Comparison of ENCODE assay signal across 14 cellular contexts in the genomic region with DNA sequence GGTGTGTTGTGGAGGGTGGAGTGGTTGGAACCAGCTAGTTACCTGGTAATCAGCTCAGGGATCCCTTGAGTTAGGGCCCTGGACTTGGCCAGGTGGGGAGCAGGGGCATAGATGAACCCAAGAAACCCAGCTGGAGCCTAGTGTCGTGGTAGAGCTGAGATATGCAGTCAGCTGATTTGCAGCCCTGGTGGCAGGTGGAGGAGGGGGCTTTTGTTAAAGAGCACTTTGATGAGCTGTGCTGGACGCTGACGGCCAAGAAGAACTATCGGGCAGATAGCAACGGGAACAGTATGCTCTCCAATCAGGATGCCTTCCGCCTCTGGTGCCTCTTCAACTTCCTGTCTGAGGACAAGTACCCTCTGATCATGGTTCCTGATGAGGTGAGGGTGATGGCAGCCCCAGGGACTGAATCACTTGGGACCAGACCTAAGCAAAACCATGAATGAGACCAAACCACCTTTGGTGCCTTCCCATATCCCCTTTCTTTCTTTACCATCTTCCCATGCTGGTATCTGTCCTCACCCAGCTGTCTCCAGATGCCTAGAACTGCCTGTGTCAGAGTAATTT. TPM values are rescaled to one million over a fixed set of nuclear protein-coding genes. Genes with fewer than 3 reads are reported as not detected.
DNase-seq lines count a peak whose midpoint lies in the region; ATAC-seq and TF ChIP-seq lines count a peak whose summit lies in the region.
"Had no signal": no experiment of that assay in that cellular context is flagged by ENCODE, and none has a peak within 500 bp of the region (broad histone marks: within the 10 kb centered on the region; RNA-seq: fewer than 3 reads in every experiment).

No MANE protein-coding gene starts in this region.

- CTCF ChIA-PET in activated naive CD4-positive, alpha-beta T cell treated with anti-CD3 and anti-CD28 coated beads for 36 hours (lab: Charles Lee), result interaction anchor here (0.7 to 3.6 kb wide), 6 partner anchors 11 to 138 kb away, joined by 4 to 19 read pairs (median 6); partner anchors contain the start of gene DEF6

- H3K9me3 ChIP-seq in testis, result no peaks in the 10 kb centered on the region
- H3K9me3 ChIP-seq: adrenal gland had no signal

- TF ChIP-seq POLR2A in testis (IDR thresholded peaks at IDR 0.05), result no peak

- in situ Hi-C loops in ACHN (cut with HindIII; ENCODE audit: low pct_ligation_motif_present, low pct_unique_long_range_greater_than_20kb, low sequenced_read_pairs), result no loop called here

- no peak for TF ChIP-seq CTCF in testis (IDR thresholded peaks at IDR 0.05)

- no peak overlapping the region for H3K27ac ChIP-seq in testis
- H3K27ac ChIP-seq: adrenal gland, dorsolateral prefrontal cortex, WERI-Rb-1 had no signal

- ATAC-seq in stimulated activated memory B cell treated with anti-CD40 and anti-IgM and Interleukin-4, amounts not matched to agents 10 μg/mL and 1 μg/mL and 100 μg/mL, for 72 hours, result peak; percentile 40

- H3K27me3 Mint-ChIP-seq in activated naive CD4-positive, alpha-beta T cell treated with anti-CD3 and anti-CD28 coated beads for 36 hours (ENCODE audit: low read depth), result no peaks in the 10 kb centered on the region
- no peaks in the 10 kb centered on the region for H3K27me3 Mint-ChIP-seq in T-helper 1 cell treated with Interleukin-12 subunit alpha and Interleukin-12 subunit beta and Interleukin-4 antibody, amounts not matched to agents 30 μg/mL and 1 μg/mL, for 36 hours (ENCODE audit: low read depth)
- H3K27me3 Mint-ChIP-seq in dendritic cell treated with granulocyte-macrophage colony-stimulating factor and Interleukin-4, amounts not matched to agents 40 ng/mL and 50 ng/mL, for 4 days, result no peaks in the 10 kb centered on the region
- H3K27me3 Mint-ChIP-seq in stimulated activated memory B cell treated with anti-CD40 and anti-IgM and Interleukin-4, amounts not matched to agents 10 μg/mL and 1 μg/mL and 100 μg/mL, for 72 hours, result no peaks in the 10 kb centered on the region

- WGBS in testis, 2 donors, result 63 to 85% methylated on average over 6 of the region's 6 CpGs

- H3K36me3 Mint-ChIP-seq in activated naive CD4-positive, alpha-beta T cell treated with anti-CD3 and anti-CD28 coated beads for 36 hours (ENCODE audit: low read depth), result peaks cover 49% of the 10 kb centered on the region
- H3K36me3 Mint-ChIP-seq in T-helper 1 cell treated with Interleukin-12 subunit alpha and Interleukin-12 subunit beta and Interleukin-4 antibody, amounts not matched to agents 30 μg/mL and 1 μg/mL, for 36 hours (ENCODE audit: low read depth), result peaks cover 69% of the 10 kb centered on the region
- H3K36me3 Mint-ChIP-seq in dendritic cell treated with granulocyte-macrophage colony-stimulating factor and Interleukin-4, amounts not matched to agents 40 ng/mL and 50 ng/mL, for 4 days (ENCODE audit: low read depth), result peaks cover 92% of the 10 kb centered on the region
- H3K36me3 Mint-ChIP-seq in stimulated activated memory B cell treated with anti-CD40 and anti-IgM and Interleukin-4, amounts not matched to agents 10 μg/mL and 1 μg/mL and 100 μg/mL, for 72 hours, result peaks cover 57% of the 10 kb centered on the region

- peak overlapping the region; percentile 95 for H3K27ac Mint-ChIP-seq in activated naive CD4-positive, alpha-beta T cell treated with anti-CD3 and anti-CD28 coated beads for 36 hours
- H3K27ac Mint-ChIP-seq in T-helper 1 cell treated with Interleukin-12 subunit alpha and Interleukin-12 subunit beta and Interleukin-4 antibody, amounts not matched to agents 30 μg/mL and 1 μg/mL, for 36 hours, result peak overlapping the region; percentile 96
- H3K27ac Mint-ChIP-seq in dendritic cell treated with granulocyte-macrophage colony-stimulating factor and Interleukin-4, amounts not matched to agents 40 ng/mL and 50 ng/mL, for 4 days, result peak overlapping the region; percentile 90
- peak overlapping the region; percentile 92 for H3K27ac Mint-ChIP-seq in stimulated activated memory B cell treated with anti-CD40 and anti-IgM and Interleukin-4, amounts not matched to agents 10 μg/mL and 1 μg/mL and 100 μg/mL, for 72 hours

- no peaks in the 10 kb centered on the region for H3K9me3 Mint-ChIP-seq in activated naive CD4-positive, alpha-beta T cell treated with anti-CD3 and anti-CD28 coated beads for 36 hours
- H3K9me3 Mint-ChIP-seq in T-helper 1 cell treated with Interleukin-12 subunit alpha and Interleukin-12 subunit beta and Interleukin-4 antibody, amounts not matched to agents 30 μg/mL and 1 μg/mL, for 36 hours, result no peaks in the 10 kb centered on the region
- no peaks in the 10 kb centered on the region for H3K9me3 Mint-ChIP-seq in dendritic cell treated with granulocyte-macrophage colony-stimulating factor and Interleukin-4, amounts not matched to agents 40 ng/mL and 50 ng/mL, for 4 days
- no peaks in the 10 kb centered on the region for H3K9me3 Mint-ChIP-seq in stimulated activated memory B cell treated with anti-CD40 and anti-IgM and Interleukin-4, amounts not matched to agents 10 μg/mL and 1 μg/mL and 100 μg/mL, for 72 hours

- H3K4me3 Mint-ChIP-seq in activated naive CD4-positive, alpha-beta T cell treated with anti-CD3 and anti-CD28 coated beads for 36 hours, result peak overlapping the region; percentile 56
- peak overlapping the region; percentile 60 for H3K4me3 Mint-ChIP-seq in T-helper 1 cell treated with Interleukin-12 subunit alpha and Interleukin-12 subunit beta and Interleukin-4 antibody, amounts not matched to agents 30 μg/mL and 1 μg/mL, for 36 hours
- H3K4me3 Mint-ChIP-seq in dendritic cell treated with granulocyte-macrophage colony-stimulating factor and Interleukin-4, amounts not matched to agents 40 ng/mL and 50 ng/mL, for 4 days, result no peak overlapping the region
- no peak overlapping the region for H3K4me3 Mint-ChIP-seq in stimulated activated memory B cell treated with anti-CD40 and anti-IgM and Interleukin-4, amounts not matched to agents 10 μg/mL and 1 μg/mL and 100 μg/mL, for 72 hours

- peaks cover 81% of the 10 kb centered on the region for H3K4me1 Mint-ChIP-seq in activated naive CD4-positive, alpha-beta T cell treated with anti-CD3 and anti-CD28 coated beads for 36 hours (ENCODE audit: low read depth)
- H3K4me1 Mint-ChIP-seq in T-helper 1 cell treated with Interleukin-12 subunit alpha and Interleukin-12 subunit beta and Interleukin-4 antibody, amounts not matched to agents 30 μg/mL and 1 μg/mL, for 36 hours (ENCODE audit: low read depth), result peaks cover 69% of the 10 kb centered on the region
- H3K4me1 Mint-ChIP-seq in dendritic cell treated with granulocyte-macrophage colony-stimulating factor and Interleukin-4, amounts not matched to agents 40 ng/mL and 50 ng/mL, for 4 days (ENCODE audit: low read depth), result peaks cover 76% of the 10 kb centered on the region
- peaks cover 77% of the 10 kb centered on the region for H3K4me1 Mint-ChIP-seq in stimulated activated memory B cell treated with anti-CD40 and anti-IgM and Interleukin-4, amounts not matched to agents 10 μg/mL and 1 μg/mL and 100 μg/mL, for 72 hours

- H3K36me3 ChIP-seq in testis (ENCODE audit: low read depth, missing control alignments), result no peaks in the 10 kb centered on the region
- H3K36me3 ChIP-seq: adrenal gland, WERI-Rb-1 had no signal

- no peaks in the 10 kb centered on the region for H3K27me3 ChIP-seq in testis
- H3K27me3 ChIP-seq: adrenal gland, dorsolateral prefrontal cortex had no signal

- DNase-seq in activated naive CD4-positive, alpha-beta T cell treated with anti-CD3 and anti-CD28 coated beads for 36 hours, result peak; percentile 63
- no peak for DNase-seq in activated naive CD4-positive, alpha-beta T cell treated with Interleukin-2 at 50 U/mL for 16 hours
- no peak for DNase-seq in activated effector memory CD4-positive, alpha-beta T cell treated with anti-CD3 and anti-CD28 coated beads, Interleukin-2, amount 50 U/mL, for 16 hours
- no peak for DNase-seq in testis
- no peak for DNase-seq in ACHN
- DNase-seq: dorsolateral prefrontal cortex, foreskin fibroblast, kidney, NCI-H1417 treated with DMSO at 0.1 percent for 48 hours, WERI-Rb-1 had no signal

- intact Hi-C loops in activated naive CD4-positive, alpha-beta T cell treated with anti-CD3 and anti-CD28 coated beads for 36 hours (cut with micrococcal nuclease), result loop anchor here (1.0 to 2.0 kb wide), 2 partner anchors 12 to 16 kb away; no protein-coding TSS in a partner anchor
- intact Hi-C loops in dendritic cell treated with granulocyte-macrophage colony-stimulating factor and Interleukin-4, amounts not matched to agents 40 ng/mL and 50 ng/mL, for 4 days (cut with micrococcal nuclease), result no loop called here
- intact Hi-C loops in testis (cut with DNase I; ENCODE audit: low total_unique reads), result no loop called here

- H3K4me1 ChIP-seq in testis, result no peaks in the 10 kb centered on the region

- no peak overlapping the region for H3K4me3 ChIP-seq in testis
- H3K4me3 ChIP-seq: adrenal gland, dorsolateral prefrontal cortex had no signal

RNA-seq across cellular contexts. Expression of gene DEF6, which starts 12.7 kb away (rescaled TPM):
- total RNA-seq in activated naive CD4-positive, alpha-beta T cell treated with anti-CD3 and anti-CD28 coated beads for 36 hours, result 10 to 100 TPM; 89.9 to 90.6 TPM
- total RNA-seq in testis, result 10 to 100 TPM; 13.1 to 20.9 TPM
- polyA plus RNA-seq in testis (ENCODE audit: insufficient read depth, low read depth, low replicate concordance), result 29.5 TPM

RNA-seq across cellular contexts. Expression of gene PPARD, which starts 32.0 kb away (rescaled TPM):
- total RNA-seq in activated naive CD4-positive, alpha-beta T cell treated with anti-CD3 and anti-CD28 coated beads for 36 hours, result 10 to 100 TPM; 10.8 to 11.2 TPM
- total RNA-seq in testis, result 10 to 100 TPM; 21.0 to 23.0 TPM
- 21.5 TPM for polyA plus RNA-seq in testis (ENCODE audit: insufficient read depth, low read depth, low replicate concordance)

RNA-seq across cellular contexts. Expression of gene ZNF76, which starts 50.8 kb away (rescaled TPM):
- total RNA-seq in activated naive CD4-positive, alpha-beta T cell treated with anti-CD3 and anti-CD28 coated beads for 36 hours, result 10 to 100 TPM; 32.4 to 38.2 TPM
- total RNA-seq in testis, result 10 to 100 TPM; 81.3 to 97.3 TPM
- 76.9 TPM for polyA plus RNA-seq in testis (ENCODE audit: insufficient read depth, low read depth, low replicate concordance)

Comparison
In these comparisons a context has a peak if more than half of its experiments do, and no peak if none do; other contexts are left out.
1. H3K4me3 Mint-ChIP-seq: peak in activated naive CD4-positive, alpha-beta T cell treated with anti-CD3 and anti-CD28 coated beads for 36 hours (single experiment) and T-helper 1 cell treated with Interleukin-12 subunit alpha and Interleukin-12 subunit beta and Interleukin-4 antibody, amounts not matched to agents 30 μg/mL and 1 μg/mL, for 36 hours (single experiment); none in dendritic cell treated with granulocyte-macrophage colony-stimulating factor and Interleukin-4, amounts not matched to agents 40 ng/mL and 50 ng/mL, for 4 days (single experiment) and stimulated activated memory B cell treated with anti-CD40 and anti-IgM and Interleukin-4, amounts not matched to agents 10 μg/mL and 1 μg/mL and 100 μg/mL, for 72 hours (single experiment).
2. RNA of gene DEF6, which starts 12.7 kb away (total RNA-seq): 89.9 to 90.6 TPM in activated naive CD4-positive, alpha-beta T cell treated with anti-CD3 and anti-CD28 coated beads for 36 hours; 13.1 to 20.9 TPM in testis; every median in the first group is over 4 times any median in the second.
3. Peak in every context shown above with its lines, with median percentiles within 50 percentile points of each other: H3K27ac Mint-ChIP-seq.